ENCODE assay signal across 17 cellular contexts in the genomic region with DNA sequence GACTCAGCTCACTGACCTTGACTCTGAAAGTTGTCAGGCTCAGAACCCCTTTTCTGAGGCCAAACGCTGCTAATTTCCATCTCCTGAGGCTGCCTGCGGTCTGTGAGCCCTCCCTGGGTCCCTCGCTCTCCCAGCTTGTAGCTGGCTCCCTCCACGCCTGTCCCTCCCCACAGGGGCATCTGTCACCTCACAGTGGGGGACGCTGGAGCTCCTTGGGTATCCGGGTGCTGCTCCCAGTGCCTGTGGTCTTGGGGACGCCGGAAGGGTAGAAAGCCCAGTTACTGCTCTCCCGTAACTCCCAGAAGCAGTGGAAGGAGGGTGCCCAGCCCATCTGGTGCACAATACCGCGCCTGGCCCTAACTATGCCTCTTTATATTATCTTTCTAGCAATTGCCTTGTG. TPM values are rescaled to one million over a fixed set of nuclear protein-coding genes. Genes with fewer than 3 reads are reported as not detected.
DNase-seq lines count a peak whose midpoint lies in the region; ATAC-seq and TF ChIP-seq lines count a peak whose summit lies in the region.
"Had no signal": no experiment of that assay in that cellular context is flagged by ENCODE, and none has a peak within 500 bp of the region (broad histone marks: within the 10 kb centered on the region; RNA-seq: fewer than 3 reads in every experiment).

No MANE protein-coding gene starts in this region.

- no peak overlapping the region for H3K27ac Mint-ChIP-seq in activated CD8-positive, alpha-beta memory T cell treated with anti-CD3 and anti-CD28 coated beads, Interleukin-2, amount 10 ng/mL, durations not matched to agents 7 days and 5 days
- H3K27ac Mint-ChIP-seq in nephron (no peak overlapping the region), type B pancreatic cell (no peak overlapping the region)
- H3K27ac Mint-ChIP-seq: CD4-positive, CD25-positive, alpha-beta regulatory T cell had no signal

- peaks cover 8% of the 10 kb centered on the region for H3K36me3 Mint-ChIP-seq in activated CD8-positive, alpha-beta memory T cell treated with anti-CD3 and anti-CD28 coated beads, Interleukin-2, amount 10 ng/mL, durations not matched to agents 7 days and 5 days
- H3K36me3 Mint-ChIP-seq in nephron (ENCODE audit: low read depth) (peaks cover 4% of the 10 kb centered on the region), type B pancreatic cell (no peaks in the 10 kb centered on the region)

- intact Hi-C loops in cardiac septum (cut with DNase I) (loop anchor here (10.0 kb wide), 1 partner anchor 121 kb away; the partner anchor contains the start of gene PANK4), left ventricle myocardium superior (cut with micrococcal nuclease) (no loop called here)

- H3K27me3 Mint-ChIP-seq in activated CD8-positive, alpha-beta memory T cell treated with anti-CD3 and anti-CD28 coated beads, Interleukin-2, amount 10 ng/mL, durations not matched to agents 7 days and 5 days, result peaks cover 3% of the 10 kb centered on the region
- H3K27me3 Mint-ChIP-seq in nephron (ENCODE audit: low read depth) (peaks cover 5% of the 10 kb centered on the region), type B pancreatic cell (no peaks in the 10 kb centered on the region)
- H3K27me3 Mint-ChIP-seq: CD4-positive, CD25-positive, alpha-beta regulatory T cell had no signal

- no peak for ATAC-seq in activated CD8-positive, alpha-beta memory T cell treated with anti-CD3 and anti-CD28 coated beads, Interleukin-2, amount 10 ng/mL, durations not matched to agents 7 days and 5 days
- ATAC-seq in left ventricle myocardium superior, result no peak

- H3K4me1 Mint-ChIP-seq in activated CD8-positive, alpha-beta memory T cell treated with anti-CD3 and anti-CD28 coated beads, Interleukin-2, amount 10 ng/mL, durations not matched to agents 7 days and 5 days, result peaks cover 10% of the 10 kb centered on the region
- H3K4me1 Mint-ChIP-seq in nephron, result peaks cover 5% of the 10 kb centered on the region
- H3K4me1 Mint-ChIP-seq in type B pancreatic cell (ENCODE audit: unreplicated experiment), result no peaks in the 10 kb centered on the region

- H3K4me3 Mint-ChIP-seq in activated CD8-positive, alpha-beta memory T cell treated with anti-CD3 and anti-CD28 coated beads, Interleukin-2, amount 10 ng/mL, durations not matched to agents 7 days and 5 days, result no peak overlapping the region
- H3K4me3 Mint-ChIP-seq in nephron (peak overlapping the region; percentile 54 to 66 (median 56)), type B pancreatic cell (peak overlapping the region; percentile 36)

- DNase-seq in activated CD8-positive, alpha-beta memory T cell treated with anti-CD3 and anti-CD28 coated beads, Interleukin-2, amount 50 U/mL, for 48 hours, result peak; percentile 36
- DNase-seq in activated CD8-positive, alpha-beta memory T cell treated with anti-CD3 and anti-CD28 coated beads, Interleukin-2, amount 10 ng/mL, durations not matched to agents 7 days and 5 days, result no peak
- DNase-seq in cardiac septum (ENCODE audit: low spot score) (peak; percentile 71), left ventricle myocardium superior (no peak), type B pancreatic cell (ENCODE audit: extremely low spot score, unreplicated experiment) (no peak), NCI-H748 treated with DMSO at 0.1 percent for 48 hours (lab: John Stamatoyannopoulos, UW) (no peak), NCI-H2029 treated with DMSO at 0.1 percent for 48 hours (lab: John Stamatoyannopoulos, UW) (no peak)
- DNase-seq: BE2C; CD4-positive, CD25-positive, alpha-beta regulatory T cell; H7; NCI-H1417; NCI-H187 treated with DMSO at 0.1 percent for 48 hours; NCI-H226; NCI-H524 had no signal

- H3K9me3 Mint-ChIP-seq in activated CD8-positive, alpha-beta memory T cell treated with anti-CD3 and anti-CD28 coated beads, Interleukin-2, amount 10 ng/mL, durations not matched to agents 7 days and 5 days (ENCODE audit: low read depth), result peaks cover 10% of the 10 kb centered on the region
- H3K9me3 Mint-ChIP-seq in nephron (peaks cover 17% of the 10 kb centered on the region), type B pancreatic cell (peaks cover 10% of the 10 kb centered on the region)

- TF ChIP-seq CTCF in nephron (IDR thresholded peaks at IDR 0.05; ENCODE audit: unreplicated experiment in 3 of 3) (no peak), type B pancreatic cell (conservative IDR thresholded peaks at IDR 0.05) (no peak)

- CTCF ChIA-PET in activated CD8-positive, alpha-beta memory T cell treated with anti-CD3 and anti-CD28 coated beads, Interleukin-2, amount 10 ng/mL, durations not matched to agents 7 days and 5 days (lab: Charles Lee), result no interaction called here

RNA-seq across cellular contexts. Expression of gene MMEL1, which starts 13.0 kb away (rescaled TPM):
- total RNA-seq in activated CD8-positive, alpha-beta memory T cell treated with anti-CD3 and anti-CD28 coated beads, Interleukin-2, amount 10 ng/mL, durations not matched to agents 7 days and 5 days, result under 1 TPM in 1 of 2 experiments, not detected in 1; 0.58 TPM
- not detected for total RNA-seq in cardiac septum
- not detected for total RNA-seq in left ventricle myocardium superior
- total RNA-seq in type B pancreatic cell (ENCODE audit: low replicate concordance), result 1.1 TPM in 1 of 2 replicates, not detected in the other
- total RNA-seq: A172, Caco-2 had no signal

RNA-seq across cellular contexts. Expression of gene PRXL2B, which starts 59.2 kb away (rescaled TPM):
- total RNA-seq in activated CD8-positive, alpha-beta memory T cell treated with anti-CD3 and anti-CD28 coated beads, Interleukin-2, amount 10 ng/mL, durations not matched to agents 7 days and 5 days, result 10 to 100 TPM; 22.4 to 26.2 TPM
- total RNA-seq in cardiac septum, result 3.4 TPM
- total RNA-seq in left ventricle myocardium superior, result 11.2 TPM
- total RNA-seq in type B pancreatic cell (ENCODE audit: low replicate concordance), result 33.7 and 40.3 TPM in 2 replicates

Comparison
In these comparisons a context has a peak if more than half of its experiments do, and no peak if none do; other contexts are left out.
1. DNase-seq: peak in activated CD8-positive, alpha-beta memory T cell treated with anti-CD3 and anti-CD28 coated beads, Interleukin-2, amount 50 U/mL, for 48 hours (single experiment) and cardiac septum (single experiment); none in activated CD8-positive, alpha-beta memory T cell treated with anti-CD3 and anti-CD28 coated beads, Interleukin-2, amount 10 ng/mL, durations not matched to agents 7 days and 5 days (single experiment), left ventricle myocardium superior (single experiment), type B pancreatic cell (single experiment), NCI-H748 treated with DMSO at 0.1 percent for 48 hours (single experiment) and NCI-H2029 treated with DMSO at 0.1 percent for 48 hours (single experiment).